Comparison of ENCODE assay signal across 32 cellular contexts in the genomic region with DNA sequence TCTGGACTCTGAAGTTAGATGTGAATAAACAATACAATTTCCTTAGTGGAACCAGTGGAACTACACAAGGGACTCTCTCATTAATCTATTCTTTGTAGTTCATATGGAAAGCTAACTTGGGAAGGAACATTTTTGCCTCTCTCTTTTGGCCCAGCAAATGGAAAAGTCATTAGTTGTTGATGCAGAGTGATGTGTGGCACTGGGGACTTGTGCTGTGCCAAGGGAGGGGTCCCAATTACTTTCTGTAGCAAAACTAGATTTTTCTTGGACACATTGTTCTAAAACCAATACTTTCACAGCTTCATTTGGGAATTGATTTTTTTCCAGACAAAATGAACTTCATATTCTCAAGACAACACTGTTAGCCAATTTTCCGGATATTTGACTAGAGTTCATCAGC.
"Had no signal": no experiment of that assay in that cellular context is flagged by ENCODE, and none has a peak within 500 bp of the region (broad histone marks: within the 10 kb centered on the region; RNA-seq: fewer than 3 reads in every experiment).

No MANE protein-coding gene starts in this region.

- ATAC-seq: activated naive CD4-positive, alpha-beta T cell treated with anti-CD3 and anti-CD28 coated beads, Interleukin-2, amount 50 U/mL, for 72 hours; activated naive CD8-positive, alpha-beta T cell treated with anti-CD3 and anti-CD28 coated beads, Interleukin-2, amount 50 U/mL, for 24 hours; activated T-cell treated with anti-CD3 and anti-CD28 coated beads, Interleukin-2, amount 50 U/mL, for 4 hours; activated T-cell treated with anti-CD3 and anti-CD28 coated beads, Interleukin-2, amount 50 U/mL, for 72 hours; activated T-helper 17 cell treated with anti-CD3 and anti-CD28 coated beads, Interleukin-2, amount 50 U/mL, for 72 hours; body of pancreas had no signal

- H3K27ac ChIP-seq: adrenal gland, ascending aorta, body of pancreas, brain microvascular endothelial cell, breast epithelium, cardiac muscle cell had no signal

- DNase-seq: activated effector memory CD4-positive, alpha-beta T cell treated with anti-CD3 and anti-CD28 coated beads, Interleukin-2, amount 50 U/mL, for 16 hours; activated effector memory CD4-positive, alpha-beta T cell treated with Interleukin-2 at 50 U/mL for 16 hours; activated gamma-delta T cell; activated gamma-delta T cell treated with Interleukin-2 at 50 U/mL for 16 hours; activated naive CD4-positive, alpha-beta T cell; activated naive CD4-positive, alpha-beta T cell treated with anti-CD3 and anti-CD28 coated beads for 36 hours; activated naive CD4-positive, alpha-beta T cell treated with anti-CD3 and anti-CD28 coated beads, Interleukin-2, amount 10 ng/mL, durations not matched to agents 7 days and 5 days; activated naive CD4-positive, alpha-beta T cell treated with anti-CD3 and anti-CD28 coated beads, Interleukin-2, amount 50 U/mL, for 16 hours; activated naive CD4-positive, alpha-beta T cell treated with Interleukin-2 at 50 U/mL for 16 hours; activated naive CD8-positive, alpha-beta T cell treated with anti-CD3 and anti-CD28 coated beads for 36 hours; activated naive CD8-positive, alpha-beta T cell treated with anti-CD3 and anti-CD28 coated beads, Interleukin-2, amount 10 ng/mL, durations not matched to agents 7 days and 5 days; activated naive CD8-positive, alpha-beta T cell treated with anti-CD3 and anti-CD28 coated beads, Interleukin-2, amount 50 U/mL, for 24 hours; activated T-cell treated with anti-CD3 and anti-CD28 coated beads, Interleukin-2, amount 50 U/mL, for 4 hours; activated T-cell treated with anti-CD3 and anti-CD28 coated beads, Interleukin-2, amount 50 U/mL, for 48 hours; activated T-cell treated with anti-CD3 and anti-CD28 coated beads, Interleukin-2, amount 50 U/mL, for 72 hours; adrenal gland; amniotic stem cell; amygdala; anterior cingulate cortex; aorta; body of pancreas; brain microvascular endothelial cell; caudate nucleus; central memory CD4-positive, alpha-beta T cell; cerebellar nuclear complex had no signal

- FAIRE-seq: astrocyte, bronchial epithelial cell had no signal
